In the genomic region with DNA sequence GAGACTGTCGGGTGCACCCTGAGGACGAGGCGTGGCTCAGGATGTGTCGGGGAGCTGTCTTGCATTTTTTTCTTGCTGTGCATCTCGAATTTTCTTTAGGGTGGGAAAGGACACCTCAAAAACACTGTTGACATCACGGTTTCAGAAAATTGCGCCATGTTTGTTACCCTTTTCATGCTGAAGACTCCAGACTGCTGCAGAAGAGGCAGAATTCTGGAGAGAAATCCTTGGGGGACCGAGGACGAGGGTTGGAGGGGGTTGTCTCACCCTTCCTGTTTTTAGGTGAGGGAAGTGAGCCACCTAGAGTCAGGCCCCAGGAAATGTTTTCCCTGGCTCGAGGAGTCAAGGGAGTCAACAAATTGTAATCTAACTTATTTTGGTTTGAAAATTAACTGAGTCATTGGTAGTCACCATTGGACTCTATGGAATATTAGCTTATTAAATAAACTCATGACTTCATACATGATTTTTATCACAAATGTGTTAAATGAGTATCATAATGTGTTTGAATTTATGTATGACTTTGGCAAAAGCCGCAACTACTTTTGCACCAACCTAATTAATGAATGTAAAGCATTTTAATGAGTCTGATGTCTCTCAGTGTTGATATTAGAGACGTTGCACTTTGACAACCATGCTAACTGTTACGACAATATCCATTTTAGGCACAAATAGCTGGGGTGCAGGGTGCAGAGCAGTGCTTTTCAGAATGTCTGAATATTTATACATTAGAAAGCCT, we compare ENCODE assay signal across 1 cellular context.
TF ChIP-seq lines count a peak whose summit lies in the region.

No MANE protein-coding gene starts in this region.

TF ChIP-seq in GM23338, 12 proteins besides CTCF, POLR2A, EP300 and RAD21 (continued from another document):
- TF ChIP-seq, protein P1, sequence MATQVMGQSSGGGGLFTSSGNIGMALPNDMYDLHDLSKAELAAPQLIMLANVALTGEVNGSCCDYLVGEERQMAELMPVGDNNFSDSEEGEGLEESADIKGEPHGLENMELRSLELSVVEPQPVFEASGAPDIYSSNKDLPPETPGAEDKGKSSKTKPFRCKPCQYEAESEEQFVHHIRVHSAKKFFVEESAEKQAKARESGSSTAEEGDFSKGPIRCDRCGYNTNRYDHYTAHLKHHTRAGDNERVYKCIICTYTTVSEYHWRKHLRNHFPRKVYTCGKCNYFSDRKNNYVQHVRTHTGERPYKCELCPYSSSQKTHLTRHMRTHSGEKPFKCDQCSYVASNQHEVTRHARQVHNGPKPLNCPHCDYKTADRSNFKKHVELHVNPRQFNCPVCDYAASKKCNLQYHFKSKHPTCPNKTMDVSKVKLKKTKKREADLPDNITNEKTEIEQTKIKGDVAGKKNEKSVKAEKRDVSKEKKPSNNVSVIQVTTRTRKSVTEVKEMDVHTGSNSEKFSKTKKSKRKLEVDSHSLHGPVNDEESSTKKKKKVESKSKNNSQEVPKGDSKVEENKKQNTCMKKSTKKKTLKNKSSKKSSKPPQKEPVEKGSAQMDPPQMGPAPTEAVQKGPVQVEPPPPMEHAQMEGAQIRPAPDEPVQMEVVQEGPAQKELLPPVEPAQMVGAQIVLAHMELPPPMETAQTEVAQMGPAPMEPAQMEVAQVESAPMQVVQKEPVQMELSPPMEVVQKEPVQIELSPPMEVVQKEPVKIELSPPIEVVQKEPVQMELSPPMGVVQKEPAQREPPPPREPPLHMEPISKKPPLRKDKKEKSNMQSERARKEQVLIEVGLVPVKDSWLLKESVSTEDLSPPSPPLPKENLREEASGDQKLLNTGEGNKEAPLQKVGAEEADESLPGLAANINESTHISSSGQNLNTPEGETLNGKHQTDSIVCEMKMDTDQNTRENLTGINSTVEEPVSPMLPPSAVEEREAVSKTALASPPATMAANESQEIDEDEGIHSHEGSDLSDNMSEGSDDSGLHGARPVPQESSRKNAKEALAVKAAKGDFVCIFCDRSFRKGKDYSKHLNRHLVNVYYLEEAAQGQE (IDR thresholded peaks at IDR 0.05; ENCODE audit: unreplicated experiment) = no peak
